9 cellular contexts compared by ENCODE assay signal in the genomic region with DNA sequence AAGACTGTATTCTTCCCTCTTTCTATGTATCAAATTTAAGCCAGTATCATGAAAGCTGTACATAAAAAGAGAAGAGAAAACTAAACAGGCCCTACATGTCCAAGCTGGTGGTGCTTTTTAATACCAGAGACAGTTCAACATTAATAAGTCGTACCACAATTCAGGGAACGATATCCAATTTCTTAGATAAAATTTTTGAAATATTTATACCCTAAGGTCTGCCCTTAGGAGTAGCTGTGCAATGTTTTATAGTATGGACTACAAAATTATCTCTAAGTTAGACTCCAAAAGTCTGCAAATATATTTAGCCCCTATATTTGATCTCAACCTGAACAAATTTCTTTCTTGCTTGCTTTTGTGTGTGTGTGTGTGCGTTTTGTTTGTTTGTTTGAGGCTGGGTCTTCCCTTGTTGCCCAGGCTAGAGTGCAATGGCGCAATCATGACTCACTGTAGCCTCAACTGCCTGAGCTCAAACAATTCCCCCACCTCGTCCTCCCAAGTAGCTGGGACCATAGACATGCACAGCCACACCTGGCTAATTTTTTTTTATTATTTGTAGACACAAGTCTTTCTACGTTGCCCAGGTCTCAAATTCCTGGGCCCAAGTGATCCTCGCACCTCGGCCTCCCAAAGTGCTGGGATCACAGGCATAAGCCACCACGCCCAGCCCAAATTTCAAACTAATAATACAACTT. TPM values are rescaled to one million over a fixed set of nuclear protein-coding genes. Genes with fewer than 3 reads are reported as not detected.
DNase-seq lines count a peak whose midpoint lies in the region; ATAC-seq and TF ChIP-seq lines count a peak whose summit lies in the region.
"Had no signal": no experiment of that assay in that cellular context is flagged by ENCODE, and none has a peak within 500 bp of the region (broad histone marks: within the 10 kb centered on the region; RNA-seq: fewer than 3 reads in every experiment).

No MANE protein-coding gene starts in this region.

- H2BK15ac ChIP-seq in mesendoderm (replicated peaks; ENCODE audit: low read depth) (no peak overlapping the region), H9 (ENCODE audit: low read depth, low read length) (no peak overlapping the region)

- H3K27me3 Mint-ChIP-seq in H9 (ENCODE audit: low read depth): no peaks in the 10 kb centered on the region; the same call in 1 of the 2 replicates
- H3K27me3 Mint-ChIP-seq: central memory CD8-positive, alpha-beta T cell had no signal

- WGBS in body of pancreas, 2 donors: 73 to 74% methylated on average over 9 of the region's 9 CpGs
- WGBS in mesendoderm (ENCODE audit: extremely low coverage, insufficient coverage, low lambda C conversion rate): no CpG with 5 or more reads among the region's 9 CpGs
- no CpG with 5 or more reads among the region's 9 CpGs for WGBS in H9 (ENCODE audit: extremely low coverage, insufficient read length, low lambda C conversion rate)

- H3K4me1 ChIP-seq in left ventricle myocardium inferior (peaks cover 26% of the 10 kb centered on the region), right atrium auricular region (peaks cover 0 to 15% of the 10 kb centered on the region in 2 donors), body of pancreas (peaks cover 3% of the 10 kb centered on the region), mesendoderm (ENCODE audit: control insufficient read depth, low read depth, low read length) (no peaks in the 10 kb centered on the region), H9 (ENCODE audit: insufficient read depth, low read length) (no peaks in the 10 kb centered on the region)

- no peak overlapping the region for H3K14ac ChIP-seq in H9 (ENCODE audit: insufficient read depth, low read length)

- peaks cover 0 to 7% of the 10 kb centered on the region in 2 experiments; a peak in 1 of 4 replicates for H3K4me1 Mint-ChIP-seq in H9
- H3K4me1 Mint-ChIP-seq: central memory CD8-positive, alpha-beta T cell had no signal

- no peak overlapping the region for H3K9ac ChIP-seq in mesendoderm (ENCODE audit: low read length)
- H3K9ac ChIP-seq in H9 (ENCODE audit: extremely low read depth, insufficient read length, low read length): no peak overlapping the region

- no peak overlapping the region for H3K4me2 ChIP-seq in mesendoderm (ENCODE audit: low read length)
- H3K4me2 ChIP-seq in H9 (ENCODE audit: insufficient read depth, insufficient read length, low read length): no peak overlapping the region

- H2BK20ac ChIP-seq in H9 (ENCODE audit: low read depth, low read length, poor library complexity, severe bottlenecking): no peak overlapping the region

- H3K4ac ChIP-seq in mesendoderm (ENCODE audit: low read depth, low read length) (no peak overlapping the region), H9 (ENCODE audit: low read depth, low read length) (no peak overlapping the region)

- no peak overlapping the region for H4K8ac ChIP-seq in mesendoderm (ENCODE audit: low read depth, low read length)
- H4K8ac ChIP-seq in H9 (replicated peaks; ENCODE audit: insufficient read length, low read depth, low read length): no peak overlapping the region

- intact Hi-C loops in left ventricle myocardium inferior (cut with micrococcal nuclease) (loop anchor here (5.0 kb wide), 1 partner anchor 53 kb away; the partner anchor contains the start of gene FRAT2), body of pancreas (cut with DNase I) (no loop called here)

- H2AK5ac ChIP-seq in mesendoderm (ENCODE audit: low read length) (no peak overlapping the region), H9 (ENCODE audit: insufficient read length, low read length) (no peak overlapping the region)

- DNase-seq in left ventricle myocardium inferior (no peak), right atrium auricular region (ENCODE audit: low spot score) (no peak), body of pancreas (peak in 1 of 4 donors; percentile 10), mesendoderm (peak; percentile 58), cerebellum (ENCODE audit: low spot score) (no peak), SK-N-DZ (ENCODE audit: low spot score) (no peak), H9 (no peak)
- DNase-seq in stimulated activated CD4-positive, alpha-beta T cell treated with anti-CD3 and anti-CD28 coated beads, Interleukin-4, amount 100 ng/mL, for 24 hours: no peak

- H3K56ac ChIP-seq in mesendoderm (ENCODE audit: low read length): no peak overlapping the region
- no peak overlapping the region for H3K56ac ChIP-seq in H9 (ENCODE audit: insufficient read length, low read depth, low read length)

- H3K27me3 ChIP-seq in left ventricle myocardium inferior (ENCODE audit: low read depth): no peaks in the 10 kb centered on the region
- no peaks in the 10 kb centered on the region for H3K27me3 ChIP-seq in right atrium auricular region
- H3K27me3 ChIP-seq in body of pancreas: no peaks in the 10 kb centered on the region
- H3K27me3 ChIP-seq in mesendoderm (ENCODE audit: insufficient read depth, low read length, poor library complexity): no peaks in the 10 kb centered on the region
- H3K27me3 ChIP-seq in H9 (ENCODE audit: insufficient read depth, low read length): no peaks in the 10 kb centered on the region

- H3K23me2 ChIP-seq in H9 (ENCODE audit: insufficient read length, low read depth, low read length, poor library complexity, severe bottlenecking): no peaks in the 10 kb centered on the region

- H3K18ac ChIP-seq in mesendoderm (ENCODE audit: low read length) (no peak overlapping the region), H9 (ENCODE audit: insufficient read length, low read depth, low read length) (no peak overlapping the region)

- H2AFZ ChIP-seq in H9 (ENCODE audit: low read length): no peak overlapping the region

- no peaks in the 10 kb centered on the region for H4K20me1 ChIP-seq in H9 (ENCODE audit: control insufficient read depth, insufficient read depth, insufficient read length)

- H4K91ac ChIP-seq in H9 (ENCODE audit: insufficient read length, low read depth, low read length): no peak overlapping the region

- peaks cover 2% of the 10 kb centered on the region for H3K79me2 ChIP-seq in mesendoderm (ENCODE audit: control insufficient read depth, insufficient read depth, low read length)
- H3K79me2 ChIP-seq in H9 (ENCODE audit: insufficient read depth, low read length): no peaks in the 10 kb centered on the region; the same call in 1 of the 2 replicates

- TF ChIP-seq POLR2A in body of pancreas (IDR thresholded peaks at IDR 0.05): no peak

- H3K9me3 ChIP-seq in left ventricle myocardium inferior (replicated peaks) (no peaks in the 10 kb centered on the region), right atrium auricular region (no peaks in the 10 kb centered on the region), body of pancreas (no peaks in the 10 kb centered on the region), H9 (ENCODE audit: control insufficient read depth, low read depth, low read length) (no peaks in the 10 kb centered on the region)

- H3K4me3 ChIP-seq in left ventricle myocardium inferior (no peak overlapping the region), right atrium auricular region (no peak overlapping the region), body of pancreas (no peak overlapping the region), mesendoderm (ENCODE audit: low read length) (no peak overlapping the region)

- no peak for ATAC-seq in body of pancreas

- H3K9me3 Mint-ChIP-seq in H9: no peaks in the 10 kb centered on the region
- H3K9me3 Mint-ChIP-seq: central memory CD8-positive, alpha-beta T cell had no signal

- no peak overlapping the region for H3T11ph ChIP-seq in H9 (ENCODE audit: low read length)

- H3K27ac Mint-ChIP-seq in H9: peak overlapping the region in 1 of 3 experiments; percentile 11; a peak in 1 of 7 replicates

- H2BK12ac ChIP-seq in H9 (ENCODE audit: insufficient read length, low read depth, low read length): no peak overlapping the region

- H3K4me3 Mint-ChIP-seq in H9: no peak overlapping the region
- H3K4me3 Mint-ChIP-seq: central memory CD8-positive, alpha-beta T cell had no signal

- no peak for TF ChIP-seq CTCF in left ventricle myocardium inferior (IDR thresholded peaks at IDR 0.05; ENCODE audit: borderline replicate concordance)
- no peak for TF ChIP-seq CTCF in right atrium auricular region (IDR thresholded peaks at IDR 0.05)
- no peak for TF ChIP-seq CTCF in body of pancreas (IDR thresholded peaks at IDR 0.05)
- TF ChIP-seq CTCF in H9 (conservative IDR thresholded peaks at IDR 0.05): no peak

- H3K79me1 ChIP-seq in mesendoderm (ENCODE audit: low read length) (peaks cover 7% of the 10 kb centered on the region), H9 (ENCODE audit: insufficient read depth, low read depth, low read length, poor library complexity, severe bottlenecking) (peaks cover 7% of the 10 kb centered on the region)

- H3K36me3 ChIP-seq in left ventricle myocardium inferior: no peaks in the 10 kb centered on the region
- no peaks in the 10 kb centered on the region for H3K36me3 ChIP-seq in right atrium auricular region
- H3K36me3 ChIP-seq in body of pancreas (replicated peaks in 1 of 2; ENCODE audit: insufficient read depth in 1 of 2, low read depth in 2 of 2): no peaks in the 10 kb centered on the region
- no peaks in the 10 kb centered on the region for H3K36me3 ChIP-seq in mesendoderm (ENCODE audit: control insufficient read depth, insufficient read depth, low read length)

- no peak overlapping the region for H4K5ac ChIP-seq in mesendoderm (ENCODE audit: low read length)
- H4K5ac ChIP-seq in H9 (ENCODE audit: insufficient read length, low read depth, low read length): no peak overlapping the region

- H2BK120ac ChIP-seq in mesendoderm (ENCODE audit: low read depth, low read length) (no peak overlapping the region), H9 (ENCODE audit: low read depth, low read length, poor library complexity, severe bottlenecking) (no peak overlapping the region)

- H3K23ac ChIP-seq in mesendoderm (ENCODE audit: low read length) (no peak overlapping the region), H9 (ENCODE audit: insufficient read length, low read depth, low read length) (no peak overlapping the region)

- peak overlapping the region; percentile 52 for H3K27ac ChIP-seq in left ventricle myocardium inferior (replicated peaks)
- H3K27ac ChIP-seq in right atrium auricular region: peak overlapping the region in 1 of 2 donors; percentile 33
- peak overlapping the region in 3 of 4 donors; percentile 9 to 62 (median 57) for H3K27ac ChIP-seq in body of pancreas
- no peak overlapping the region for H3K27ac ChIP-seq in mesendoderm (ENCODE audit: low read depth, low read length)
- no peak overlapping the region for H3K27ac ChIP-seq in H9 (ENCODE audit: insufficient read length, low read depth, low read length)

- no peak overlapping the region for H2BK5ac ChIP-seq in mesendoderm (ENCODE audit: low read length)
- no peak overlapping the region for H2BK5ac ChIP-seq in H9 (ENCODE audit: insufficient read length, low read length)

- peaks cover 0 to 3% (median 0%) of the 10 kb centered on the region in 3 experiments; a peak in 1 of 7 replicates for H3K36me3 Mint-ChIP-seq in H9 (ENCODE audit: insufficient read depth in 1 of 3, low read depth in 3 of 3)

RNA-seq across cellular contexts. Expression of gene ARHGAP19, which starts 13.2 kb away (rescaled TPM):
- total RNA-seq in left ventricle myocardium inferior: 4.2 TPM
- 1 to 10 TPM; 3.9 to 5.0 TPM for total RNA-seq in right atrium auricular region
- 1 to 10 TPM; 2.6 to 7.3 TPM for total RNA-seq in body of pancreas
- polyA plus RNA-seq in mesendoderm (2013, experiment 1 of 2): 29.4 TPM
- polyA plus RNA-seq in mesendoderm (2013, experiment 2 of 2): 28.1 TPM
- total RNA-seq in cerebellum: 14.1 TPM
- polyA plus RNA-seq in SK-N-DZ (2014; cell fraction: cytosol; rRNA removed): 31.5 and 48.2 TPM in 2 replicates
- polyA plus RNA-seq in SK-N-DZ (2014; cell fraction: nucleus; rRNA removed): 29.5 and 39.4 TPM in 2 replicates
- total RNA-seq in H9 (2021): 30.5 and 33.2 TPM in 2 replicates

RNA-seq across cellular contexts. Expression of gene FRAT1, which starts 39.8 kb away (rescaled TPM):
- total RNA-seq in left ventricle myocardium inferior: 4.2 TPM
- total RNA-seq in right atrium auricular region: 1 to 10 TPM; 3.1 to 3.3 TPM
- 1 to 10 TPM; 3.0 to 6.5 TPM for total RNA-seq in body of pancreas
- polyA plus RNA-seq in mesendoderm (2013, experiment 1 of 2): 2.5 TPM
- 2.2 TPM for polyA plus RNA-seq in mesendoderm (2013, experiment 2 of 2)
- 2.6 TPM for total RNA-seq in cerebellum
- 2.8 and 3.4 TPM in 2 replicates for polyA plus RNA-seq in SK-N-DZ (2014; cell fraction: cytosol; rRNA removed)
- polyA plus RNA-seq in SK-N-DZ (2014; cell fraction: nucleus; rRNA removed): 1.3 and 2.1 TPM in 2 replicates
- 7.3 and 8.1 TPM in 2 replicates for total RNA-seq in H9 (2021)

RNA-seq across cellular contexts. Expression of gene FRAT2, which starts 55.3 kb away (rescaled TPM):
- total RNA-seq in left ventricle myocardium inferior (5.9 TPM), right atrium auricular region (1 to 10 TPM; 5.9 to 8.7 TPM), body of pancreas (10 to 100 TPM; 19.5 to 20.8 TPM), cerebellum (7.5 TPM), H9 (2021) (128 and 129 TPM in 2 replicates)
- polyA plus RNA-seq in mesendoderm (2013, experiment 1 of 2): 35.3 TPM
- 36.5 TPM for polyA plus RNA-seq in mesendoderm (2013, experiment 2 of 2)
- 28.7 and 37.0 TPM in 2 replicates for polyA plus RNA-seq in SK-N-DZ (2014; cell fraction: cytosol; rRNA removed)
- polyA plus RNA-seq in SK-N-DZ (2014; cell fraction: nucleus; rRNA removed): 11.9 and 21.8 TPM in 2 replicates

Comparison
In these comparisons a context has a peak if more than half of its experiments do, and no peak if none do; other contexts are left out.
1. H3K27ac ChIP-seq: peak in left ventricle myocardium inferior (single experiment) and body of pancreas (3 of 4); none in mesendoderm (single experiment) and H9 (single experiment).